Comparison of ENCODE assay signal across 9 cellular contexts in genomic region chr4:101099001-101099400, GRCh38.
"Had no signal": no experiment of that assay in that cellular context is flagged by ENCODE, and none has a peak within 500 bp of the region (broad histone marks: within the 10 kb centered on the region; RNA-seq: fewer than 3 reads in every experiment).

No MANE protein-coding gene starts in this region.

- DNase-seq: GM23248, GOT3, H7, Karpas-422, KBM-7 had no signal

- H3K4me3 ChIP-seq: GM23248, HAP-1 had no signal

- H3K36me3 ChIP-seq: HAP-1 had no signal

- ATAC-seq: HCT116 had no signal

- H3K27ac ChIP-seq: GM23248, KMS-11 had no signal

- H3K4me2 ChIP-seq: KMS-11 had no signal

- H3K9ac ChIP-seq: GM23248, KMS-11 had no signal

- H3K9me3 ChIP-seq: HAP-1 had no signal

- FAIRE-seq: HTR-8/SVneo had no signal

- H2AFZ ChIP-seq: GM23248 had no signal
